In genomic region chr13:49443327-49443688, GRCh38 we compare ENCODE assay signal across 8 cellular contexts. TPM values are rescaled to one million over a fixed set of nuclear protein-coding genes. Genes with fewer than 3 reads are reported as not detected.
DNase-seq lines count a peak whose midpoint lies in the region; ATAC-seq and TF ChIP-seq lines count a peak whose summit lies in the region.

No MANE protein-coding gene starts in this region.

- H3K4me1 Mint-ChIP-seq in activated CD4-positive, alpha-beta memory T cell treated with anti-CD3 and anti-CD28 coated beads, Interleukin-2, amount 10 ng/mL, durations not matched to agents 7 days and 5 days, result peaks cover 50% of the 10 kb centered on the region

- DNase-seq in DND-41 (no peak), heart left ventricle (no peak), trophoblast cell (peak in 1 of 2 donors; percentile 34), cerebellar nuclear complex (lab: John Stamatoyannopoulos, UW) (no peak)
- DNase-seq in Jurkat, Clone E6-1 (ENCODE audit: low read depth, low spot score), result no peak
- no peak for DNase-seq in activated CD4-positive, alpha-beta memory T cell treated with anti-CD3 and anti-CD28 coated beads, Interleukin-2, amount 10 ng/mL, durations not matched to agents 7 days and 5 days
- DNase-seq in activated CD4-positive, alpha-beta T cell treated with anti-CD3 and anti-CD28 coated beads, Interleukin-2, amount 50 U/mL, for 4 hours, result no peak

- peak overlapping the region; percentile 94 for H4K8ac ChIP-seq in trophoblast cell (ENCODE audit: low read depth, low read length)

- H3K27ac ChIP-seq in DND-41 (ENCODE audit: low read length) (peak overlapping the region; percentile 96), heart left ventricle (peak overlapping the region; percentile 62 to 99 (median 90)), trophoblast cell (ENCODE audit: low read depth, low read length) (peak overlapping the region; percentile 77)

- TF ChIP-seq POLR2A in heart left ventricle (IDR thresholded peaks at IDR 0.05), result no peak

- no peak overlapping the region for H3K18ac ChIP-seq in trophoblast cell (ENCODE audit: low read length)

- intact Hi-C loops in heart left ventricle (cut with DNase I), result loop anchor here in 5 of 10 donors (5.0 to 10.0 kb wide), 7 partner anchors 51 to 196 kb away; partner anchors contain the start of genes PHF11 (in 2 of the 5), CDADC1 (in 1 of the 5) and RCBTB1 (in 1 of the 5)

- H3K4me2 ChIP-seq in DND-41 (ENCODE audit: insufficient read depth, low read length) (peak overlapping the region; percentile 75), trophoblast cell (ENCODE audit: low read length) (peak overlapping the region; percentile 73)

- H2AFZ ChIP-seq in DND-41 (ENCODE audit: low read depth, low read length) (peak overlapping the region; percentile 96), trophoblast cell (ENCODE audit: insufficient read depth, low read length, poor library complexity) (peak overlapping the region; percentile 74)

- H3K9me3 Mint-ChIP-seq in activated CD4-positive, alpha-beta memory T cell treated with anti-CD3 and anti-CD28 coated beads, Interleukin-2, amount 10 ng/mL, durations not matched to agents 7 days and 5 days, result no peaks in the 10 kb centered on the region

- H2BK12ac ChIP-seq in trophoblast cell (ENCODE audit: low read length), result no peak overlapping the region

- 3 to 11% (median 8%) methylated on average over 9 of the region's 9 CpGs for WGBS in heart left ventricle, 4 donors
- WGBS in trophoblast cell (ENCODE audit: extremely low coverage, insufficient coverage, insufficient read length), result no CpG with 5 or more reads among the region's 9 CpGs

- no peak overlapping the region for H3K14ac ChIP-seq in trophoblast cell (ENCODE audit: low read length)

- H4K12ac ChIP-seq in trophoblast cell (ENCODE audit: low read depth, low read length), result no peak overlapping the region

- TF ChIP-seq CTCF in DND-41 (IDR thresholded peaks at IDR 0.05; ENCODE audit: borderline replicate concordance, extremely low read depth, low read length, poor library complexity, severe bottlenecking) (no peak), heart left ventricle (IDR thresholded peaks at IDR 0.05) (no peak)

- H3K27ac Mint-ChIP-seq in activated CD4-positive, alpha-beta memory T cell treated with anti-CD3 and anti-CD28 coated beads, Interleukin-2, amount 10 ng/mL, durations not matched to agents 7 days and 5 days, result peak overlapping the region; percentile 98

- H3K36me3 Mint-ChIP-seq in activated CD4-positive, alpha-beta memory T cell treated with anti-CD3 and anti-CD28 coated beads, Interleukin-2, amount 10 ng/mL, durations not matched to agents 7 days and 5 days (ENCODE audit: low read depth), result peaks cover 24% of the 10 kb centered on the region

- peak overlapping the region; percentile 80 for H2BK5ac ChIP-seq in trophoblast cell (ENCODE audit: low read depth, low read length, poor library complexity)

- H3K4me3 Mint-ChIP-seq in activated CD4-positive, alpha-beta memory T cell treated with anti-CD3 and anti-CD28 coated beads, Interleukin-2, amount 10 ng/mL, durations not matched to agents 7 days and 5 days, result peak overlapping the region; percentile 95

- H4K20me1 ChIP-seq in DND-41 (ENCODE audit: insufficient read depth, low read length), result no peaks in the 10 kb centered on the region

- H3K4me1 ChIP-seq in DND-41 (ENCODE audit: insufficient read depth, low read length), result peaks cover 45% of the 10 kb centered on the region
- peaks cover 0 to 43% (median 16%) of the 10 kb centered on the region in 12 donors for H3K4me1 ChIP-seq in heart left ventricle
- no peaks in the 10 kb centered on the region for H3K4me1 ChIP-seq in trophoblast cell (ENCODE audit: control insufficient read depth in 1 of 2, insufficient read depth in 2 of 2, low read length in 2 of 2)

- H3K27me3 ChIP-seq in DND-41 (ENCODE audit: insufficient read depth, low read length, poor library complexity) (no peaks in the 10 kb centered on the region), heart left ventricle (no peaks in the 10 kb centered on the region), trophoblast cell (ENCODE audit: insufficient read depth, low read length) (no peaks in the 10 kb centered on the region)

- H3K4me3 ChIP-seq in DND-41 (ENCODE audit: low read depth in 1 of 2, low read length in 2 of 2) (peak overlapping the region; percentile 42 to 84), heart left ventricle (peak overlapping the region; percentile 15 to 88 (median 82)), trophoblast cell (ENCODE audit: low read depth, low read length) (peak overlapping the region; percentile 92)
- peak overlapping the region; percentile 83 for H3K4me3 ChIP-seq in Jurkat, Clone E6-1 (ENCODE audit: low read length)

- H3K79me1 ChIP-seq in trophoblast cell (ENCODE audit: low read length), result peaks cover 7% of the 10 kb centered on the region

- no peak overlapping the region for H3K4ac ChIP-seq in trophoblast cell (ENCODE audit: low read depth, low read length)

- no peak overlapping the region for H2AK5ac ChIP-seq in trophoblast cell (ENCODE audit: low read length)

- H3K79me2 ChIP-seq in DND-41 (ENCODE audit: insufficient read depth, low read length) (peaks cover 40% of the 10 kb centered on the region), trophoblast cell (ENCODE audit: control insufficient read depth, insufficient read depth, low read length, poor library complexity) (peaks cover 2% of the 10 kb centered on the region)

- H3K9ac ChIP-seq in DND-41 (ENCODE audit: low read depth, low read length) (peak overlapping the region; percentile 72), trophoblast cell (ENCODE audit: low read length) (no peak overlapping the region)

- ATAC-seq in DND-41 (ENCODE audit: insufficient read depth, low read depth) (peak; percentile 4; the same call in 1 of the 3 replicates), heart left ventricle (peak in 1 of 4 donors; percentile 1), GM21576 (IDR thresholded peaks at IDR 0.05; ENCODE audit: unreplicated experiment) (no peak)

- no peaks in the 10 kb centered on the region for H3K36me3 ChIP-seq in DND-41 (ENCODE audit: insufficient read depth, low read length)
- no peaks in the 10 kb centered on the region for H3K36me3 ChIP-seq in heart left ventricle
- no peaks in the 10 kb centered on the region for H3K36me3 ChIP-seq in trophoblast cell (ENCODE audit: control insufficient read depth in 1 of 2, insufficient read depth in 2 of 2, low read length in 2 of 2)

- POLR2A ChIA-PET in activated CD4-positive, alpha-beta memory T cell treated with anti-CD3 and anti-CD28 coated beads, Interleukin-2, amount 10 ng/mL, durations not matched to agents 7 days and 5 days (lab: Charles Lee), result interaction anchor here (0.6 to 5.8 kb wide), 28 partner anchors 10 to 1626 kb away, joined by 3 to 174 read pairs (median 6); partner anchors contain the start of genes CDADC1, FNDC3A, KPNA3 and PHF11

- no peak overlapping the region for H3K23ac ChIP-seq in trophoblast cell (ENCODE audit: low read length)

- no peak overlapping the region for H2BK120ac ChIP-seq in trophoblast cell (ENCODE audit: insufficient read depth, low read length, poor library complexity)

- no peaks in the 10 kb centered on the region for H3K27me3 Mint-ChIP-seq in activated CD4-positive, alpha-beta memory T cell treated with anti-CD3 and anti-CD28 coated beads, Interleukin-2, amount 10 ng/mL, durations not matched to agents 7 days and 5 days

- CTCF ChIA-PET in activated CD4-positive, alpha-beta memory T cell treated with anti-CD3 and anti-CD28 coated beads, Interleukin-2, amount 10 ng/mL, durations not matched to agents 7 days and 5 days (lab: Charles Lee), result interaction anchor here (0.7 to 4.1 kb wide), 10 partner anchors 11 to 248 kb away, joined by 3 to 21 read pairs (median 4); partner anchors contain the start of genes EBPL, PHF11 and RCBTB1

- H4K91ac ChIP-seq in trophoblast cell (ENCODE audit: low read depth, low read length), result peak overlapping the region; percentile 85

- no peaks in the 10 kb centered on the region for H3K9me3 ChIP-seq in DND-41 (ENCODE audit: insufficient read depth, low read length, severe bottlenecking)
- no peaks in the 10 kb centered on the region for H3K9me3 ChIP-seq in heart left ventricle
- no peaks in the 10 kb centered on the region for H3K9me3 ChIP-seq in trophoblast cell (ENCODE audit: insufficient read depth, low read depth, low read length)

RNA-seq across cellular contexts. Expression of gene CAB39L, which starts 0.6 kb away (rescaled TPM):
- 2.8 TPM for polyA plus RNA-seq in Jurkat, Clone E6-1 (2012; ENCODE audit: insufficient read depth, insufficient read length)
- 1 to 10 TPM; 5.5 TPM for total RNA-seq in activated CD4-positive, alpha-beta memory T cell treated with anti-CD3 and anti-CD28 coated beads, Interleukin-2, amount 10 ng/mL, durations not matched to agents 7 days and 5 days
- 10 to 100 TPM; 10.2 to 27.4 (median 19.0) TPM for total RNA-seq in heart left ventricle
- 10 to 100 TPM in 1 of 2 donors, 1 to 10 TPM in 1; 5.9 to 12.1 TPM for polyA plus RNA-seq in heart left ventricle
- 23.0 and 24.4 TPM in 2 replicates for polyA plus RNA-seq in trophoblast cell (2013)

RNA-seq across cellular contexts. Expression of gene SETDB2, which starts 0.8 kb away (rescaled TPM):
- polyA plus RNA-seq in Jurkat, Clone E6-1 (2012; ENCODE audit: insufficient read depth, insufficient read length), result 10.9 TPM
- 10 to 100 TPM; 14.8 to 16.0 TPM for total RNA-seq in activated CD4-positive, alpha-beta memory T cell treated with anti-CD3 and anti-CD28 coated beads, Interleukin-2, amount 10 ng/mL, durations not matched to agents 7 days and 5 days
- 10 to 100 TPM in 7 of 9 donors, 1 to 10 TPM in 2; 7.9 to 19.8 (median 13.5) TPM for total RNA-seq in heart left ventricle
- polyA plus RNA-seq in heart left ventricle, result 1 to 10 TPM; 3.7 to 7.3 TPM
- polyA plus RNA-seq in trophoblast cell (2013), result 2.5 and 2.7 TPM in 2 replicates

RNA-seq across cellular contexts. Expression of gene PHF11, which starts 52.4 kb away (rescaled TPM):
- polyA plus RNA-seq in Jurkat, Clone E6-1 (2012; ENCODE audit: insufficient read depth, insufficient read length), result 39.5 TPM
- 100 to 1,000 TPM; 135 to 144 TPM for total RNA-seq in activated CD4-positive, alpha-beta memory T cell treated with anti-CD3 and anti-CD28 coated beads, Interleukin-2, amount 10 ng/mL, durations not matched to agents 7 days and 5 days
- 10 to 100 TPM; 13.7 to 48.5 (median 16.5) TPM for total RNA-seq in heart left ventricle
- 10 to 100 TPM; 17.4 to 28.0 TPM for polyA plus RNA-seq in heart left ventricle
- polyA plus RNA-seq in trophoblast cell (2013), result 11.7 and 12.0 TPM in 2 replicates
